8 cellular contexts compared by ENCODE assay signal in the genomic region with DNA sequence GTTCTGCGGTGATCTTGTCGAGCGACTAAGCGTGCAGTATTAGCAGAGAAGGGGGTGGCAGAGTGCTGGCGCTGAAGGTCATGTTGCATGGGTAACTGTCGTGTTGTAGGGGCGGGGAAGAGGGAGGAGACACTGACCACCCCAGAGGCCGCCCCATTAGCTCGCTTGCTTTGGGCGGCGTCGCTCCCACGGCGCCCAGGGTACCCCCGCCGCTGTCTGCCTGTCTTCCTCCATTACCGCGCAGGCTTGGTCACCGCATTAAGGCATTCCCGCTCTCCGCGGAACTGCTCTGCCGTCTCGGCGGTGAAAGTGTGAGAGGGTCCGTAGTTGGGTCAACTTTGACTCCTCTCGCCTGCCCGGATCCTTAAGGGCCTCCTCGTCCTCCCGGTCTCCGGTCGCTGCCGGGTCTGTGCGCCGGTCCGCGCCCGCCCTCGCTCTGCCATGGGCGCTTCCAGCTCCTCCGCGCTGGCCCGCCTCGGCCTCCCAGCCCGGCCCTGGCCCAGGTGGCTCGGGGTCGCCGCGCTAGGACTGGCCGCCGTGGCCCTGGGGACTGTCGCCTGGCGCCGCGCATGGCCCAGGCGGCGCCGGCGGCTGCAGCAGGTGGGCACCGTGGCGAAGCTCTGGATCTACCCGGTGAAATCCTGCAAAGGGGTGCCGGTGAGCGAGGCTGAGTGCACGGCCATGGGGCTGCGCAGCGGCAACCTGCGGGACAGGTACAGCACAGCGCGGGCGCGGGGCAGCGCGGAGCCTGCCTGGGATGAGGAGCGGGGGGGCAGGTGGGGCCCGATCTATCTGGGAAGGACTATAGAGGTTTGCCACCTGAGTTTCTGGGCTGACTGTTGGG. TPM values are rescaled to one million over a fixed set of nuclear protein-coding genes. Genes with fewer than 3 reads are reported as not detected.
A peak's percentile ranks its signal among the peaks of the same experiment; 100 is the strongest.
DNase-seq lines count a peak whose midpoint lies in the region; ATAC-seq and TF ChIP-seq lines count a peak whose summit lies in the region.

A gene (plus strand): TSS at position 232 of the 844 bp plus-strand sequence. CDS start 210 bp downstream, at position 442.

- 0 to 1% methylated on average over 57 to 76 of the region's 76 CpGs for WGBS in aorta, 2 donors

- H3K9me3 ChIP-seq in naive thymus-derived CD4-positive, alpha-beta T cell (ENCODE audit: control insufficient read depth in 2 of 3, low read length in 3 of 3) = no peaks in the 10 kb centered on the region
- H3K9me3 ChIP-seq in aorta (ENCODE audit: control insufficient read depth, low read length) = no peaks in the 10 kb centered on the region

- no peaks in the 10 kb centered on the region for H3K36me3 ChIP-seq in naive thymus-derived CD4-positive, alpha-beta T cell (ENCODE audit: control insufficient read depth in 2 of 3, insufficient read depth in 3 of 3, low read length in 3 of 3)
- H3K36me3 ChIP-seq in aorta (ENCODE audit: control insufficient read depth in 1 of 2, insufficient read depth in 2 of 2, low read length in 1 of 2) = no peaks in the 10 kb centered on the region

- H3K9me3 Mint-ChIP-seq in activated naive CD4-positive, alpha-beta T cell treated with anti-CD3 and anti-CD28 coated beads for 36 hours = no peaks in the 10 kb centered on the region
- peaks cover 0 to 4% (median 0%) of the 10 kb centered on the region in 11 donors for H3K9me3 Mint-ChIP-seq in naive thymus-derived CD4-positive, alpha-beta T cell

- ATAC-seq in naive thymus-derived CD4-positive, alpha-beta T cell = peak; percentile 79
- peak; percentile 96 for ATAC-seq in aorta (ENCODE audit: low FRiP score)

- H3K4me3 Mint-ChIP-seq in activated naive CD4-positive, alpha-beta T cell treated with anti-CD3 and anti-CD28 coated beads for 36 hours = peak within 1 kb of the TSS; percentile 59
- H3K4me3 Mint-ChIP-seq in naive thymus-derived CD4-positive, alpha-beta T cell = peak within 1 kb of the TSS; percentile 40 to 79 (median 70)

- peaks cover 68% of the 10 kb centered on the region for H3K27me3 Mint-ChIP-seq in activated naive CD4-positive, alpha-beta T cell treated with anti-CD3 and anti-CD28 coated beads for 36 hours (ENCODE audit: low read depth)
- peaks cover 59 to 76% (median 70%) of the 10 kb centered on the region in 5 donors for H3K27me3 Mint-ChIP-seq in naive thymus-derived CD4-positive, alpha-beta T cell

- no peak within 1 kb of the TSS for H3K27ac ChIP-seq in naive thymus-derived CD4-positive, alpha-beta T cell (ENCODE audit: low read depth, low read length)
- H3K27ac ChIP-seq in aorta (ENCODE audit: low read depth in 1 of 2, low read length in 2 of 2) = peak within 1 kb of the TSS in 1 of 2 donors; percentile 29

- POLR2A ChIA-PET in HEK293T (lab: Yijun Ruan, JAX) = interaction anchor here (0.6 to 2.8 kb wide), 19 partner anchors 8 to 479 kb away, joined by 3 to 22 read pairs (median 4); a partner anchor contains a TSS
- POLR2A ChIA-PET in naive thymus-derived CD4-positive, alpha-beta T cell (lab: Charles Lee) = no interaction called here

- peaks cover 9% of the 10 kb centered on the region for H3K4me1 Mint-ChIP-seq in activated naive CD4-positive, alpha-beta T cell treated with anti-CD3 and anti-CD28 coated beads for 36 hours (ENCODE audit: low read depth)
- H3K4me1 Mint-ChIP-seq in naive thymus-derived CD4-positive, alpha-beta T cell = peaks cover 0 to 16% (median 0%) of the 10 kb centered on the region in 7 donors

- peaks cover 0 to 5% of the 10 kb centered on the region in 2 donors for H3K27me3 ChIP-seq in naive thymus-derived CD4-positive, alpha-beta T cell (ENCODE audit: control insufficient read depth in 2 of 2, insufficient read depth in 2 of 2, low read length in 2 of 2)
- H3K27me3 ChIP-seq in aorta (ENCODE audit: control insufficient read depth in 1 of 2, insufficient read depth in 2 of 2, low read length in 1 of 2) = no peaks in the 10 kb centered on the region

- no peaks in the 10 kb centered on the region for H3K4me1 ChIP-seq in naive thymus-derived CD4-positive, alpha-beta T cell (ENCODE audit: control insufficient read depth in 2 of 2, insufficient read depth in 2 of 2, low read length in 2 of 2)
- peaks cover 0 to 12% of the 10 kb centered on the region in 2 donors for H3K4me1 ChIP-seq in aorta (ENCODE audit: control insufficient read depth in 1 of 2, insufficient read depth in 2 of 2, low read length in 2 of 2)

- CTCF ChIA-PET in activated naive CD4-positive, alpha-beta T cell treated with anti-CD3 and anti-CD28 coated beads for 36 hours (lab: Charles Lee) = interaction anchor here (2.9 kb wide), 1 partner anchor 15 kb away, joined by 15 read pairs; no protein-coding TSS in a partner anchor
- CTCF ChIA-PET in HEK293T (lab: Yijun Ruan, JAX) = interaction anchor here (1.2 to 4.0 kb wide), 2 partner anchors 15 to 27 kb away, joined by 3 to 21 read pairs; no protein-coding TSS in a partner anchor
- CTCF ChIA-PET in naive thymus-derived CD4-positive, alpha-beta T cell (lab: Charles Lee) = interaction anchor here (1.8 to 2.2 kb wide), 2 partner anchors 15 kb away, joined by 7 to 9 read pairs; no protein-coding TSS in a partner anchor

- no peak within 1 kb of the TSS for H3K27ac Mint-ChIP-seq in activated naive CD4-positive, alpha-beta T cell treated with anti-CD3 and anti-CD28 coated beads for 36 hours
- no peak within 1 kb of the TSS for H3K27ac Mint-ChIP-seq in naive thymus-derived CD4-positive, alpha-beta T cell

- peaks cover 2% of the 10 kb centered on the region for H3K36me3 Mint-ChIP-seq in activated naive CD4-positive, alpha-beta T cell treated with anti-CD3 and anti-CD28 coated beads for 36 hours (ENCODE audit: low read depth)
- H3K36me3 Mint-ChIP-seq in naive thymus-derived CD4-positive, alpha-beta T cell = peaks cover 0 to 3% (median 0%) of the 10 kb centered on the region in 5 donors

- intact Hi-C loops in activated naive CD4-positive, alpha-beta T cell treated with anti-CD3 and anti-CD28 coated beads for 36 hours (cut with micrococcal nuclease) = no loop called here
- intact Hi-C loops in naive thymus-derived CD4-positive, alpha-beta T cell (cut with micrococcal nuclease) = no loop called here
- intact Hi-C loops in aorta (cut with DNase I) = no loop called here

- peak within 1 kb of the TSS; percentile 24 for H3K4me3 ChIP-seq in naive thymus-derived CD4-positive, alpha-beta T cell (ENCODE audit: low read length)
- peak within 1 kb of the TSS; percentile 50 to 90 for H3K4me3 ChIP-seq in aorta (ENCODE audit: low read length in 2 of 2)

- peak; percentile 16 for DNase-seq in activated naive CD4-positive, alpha-beta T cell treated with anti-CD3 and anti-CD28 coated beads for 36 hours
- DNase-seq in activated naive CD4-positive, alpha-beta T cell treated with anti-CD3 and anti-CD28 coated beads, Interleukin-2, amount 50 U/mL, for 16 hours = no peak
- DNase-seq in HEK293T (ENCODE audit: extremely low spot score) (peak; percentile 62), NCI-H1105 treated with DMSO at 0.1 percent for 48 hours (lab: John Stamatoyannopoulos, UW) (peak; percentile 68), foreskin melanocyte (peak; percentile 53), aorta (peak; percentile 86 to 88)
- peak; percentile 25 to 36 for DNase-seq in activated T-cell treated with anti-CD3 and anti-CD28 coated beads, Interleukin-2, amount 50 U/mL, for 48 hours
- peak in 1 of 9 donors; percentile 2 for DNase-seq in naive thymus-derived CD4-positive, alpha-beta T cell

TF ChIP-seq in HEK293T, 16 proteins besides CTCF, POLR2A, EP300 and RAD21:
- TF ChIP-seq L3MBTL2 (conservative IDR thresholded peaks at IDR 0.05) (peak; percentile 55), SUZ12 (IDR thresholded peaks at IDR 0.05) (no peak), ZNF384 (IDR thresholded peaks at IDR 0.05) (no peak), SP1 (IDR thresholded peaks at IDR 0.05) (no peak), FOXM1 (IDR thresholded peaks at IDR 0.05; ENCODE audit: borderline replicate concordance) (no peak), BHLHE40 (IDR thresholded peaks at IDR 0.05; ENCODE audit: borderline replicate concordance) (no peak), CTBP1 (IDR thresholded peaks at IDR 0.05; ENCODE audit: borderline replicate concordance) (no peak), FOXA1 (IDR thresholded peaks at IDR 0.05) (no peak), TARDBP (IDR thresholded peaks at IDR 0.05) (no peak), HDGF (IDR thresholded peaks at IDR 0.05; ENCODE audit: borderline replicate concordance) (0 out of 2 replicates have a peak, but pooled peaks have one; percentile 45), LEF1 (IDR thresholded peaks at IDR 0.05; ENCODE audit: borderline replicate concordance) (no peak), ELF4 (IDR thresholded peaks at IDR 0.05) (no peak), ARNT (IDR thresholded peaks at IDR 0.05) (no peak), FOXK2 (IDR thresholded peaks at IDR 0.05) (no peak)
- TF ChIP-seq, protein P1, sequence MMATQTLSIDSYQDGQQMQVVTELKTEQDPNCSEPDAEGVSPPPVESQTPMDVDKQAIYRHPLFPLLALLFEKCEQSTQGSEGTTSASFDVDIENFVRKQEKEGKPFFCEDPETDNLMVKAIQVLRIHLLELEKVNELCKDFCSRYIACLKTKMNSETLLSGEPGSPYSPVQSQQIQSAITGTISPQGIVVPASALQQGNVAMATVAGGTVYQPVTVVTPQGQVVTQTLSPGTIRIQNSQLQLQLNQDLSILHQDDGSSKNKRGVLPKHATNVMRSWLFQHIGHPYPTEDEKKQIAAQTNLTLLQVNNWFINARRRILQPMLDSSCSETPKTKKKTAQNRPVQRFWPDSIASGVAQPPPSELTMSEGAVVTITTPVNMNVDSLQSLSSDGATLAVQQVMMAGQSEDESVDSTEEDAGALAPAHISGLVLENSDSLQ (IDR thresholded peaks at IDR 0.05) = no peak

RNA-seq across cellular contexts. Expression of the gene that starts here (rescaled TPM):
- not detected for total RNA-seq in activated naive CD4-positive, alpha-beta T cell treated with anti-CD3 and anti-CD28 coated beads for 36 hours
- total RNA-seq in naive thymus-derived CD4-positive, alpha-beta T cell = 1 to 10 TPM in 1 of 5 experiments, not detected in 4; 1.1 TPM
- not detected for polyA plus RNA-seq in naive thymus-derived CD4-positive, alpha-beta T cell
- 10 to 100 TPM; 18.2 to 33.9 TPM for total RNA-seq in aorta
- polyA plus RNA-seq in aorta = 10 to 100 TPM; 31.4 to 32.7 TPM

Comparison
In these comparisons a context has a peak if more than half of its experiments do, and no peak if none do; other contexts are left out.
1. RNA of the gene that starts here (total RNA-seq): 18.2 to 33.9 TPM in aorta; not detected in activated naive CD4-positive, alpha-beta T cell treated with anti-CD3 and anti-CD28 coated beads for 36 hours and 1.1 TPM in naive thymus-derived CD4-positive, alpha-beta T cell; every median in the first group is over 4 times any median in the second.
2. RNA of the gene that starts here (polyA plus RNA-seq): 31.4 to 32.7 TPM in aorta; not detected in naive thymus-derived CD4-positive, alpha-beta T cell; every median in the first group is over 10 times any median in the second.
3. Peak in DNase-seq in activated naive CD4-positive, alpha-beta T cell treated with anti-CD3 and anti-CD28 coated beads for 36 hours; RNA of the gene not detected or under 1 TPM.